Comparison of ENCODE assay signal across 8 cellular contexts in the genomic region with DNA sequence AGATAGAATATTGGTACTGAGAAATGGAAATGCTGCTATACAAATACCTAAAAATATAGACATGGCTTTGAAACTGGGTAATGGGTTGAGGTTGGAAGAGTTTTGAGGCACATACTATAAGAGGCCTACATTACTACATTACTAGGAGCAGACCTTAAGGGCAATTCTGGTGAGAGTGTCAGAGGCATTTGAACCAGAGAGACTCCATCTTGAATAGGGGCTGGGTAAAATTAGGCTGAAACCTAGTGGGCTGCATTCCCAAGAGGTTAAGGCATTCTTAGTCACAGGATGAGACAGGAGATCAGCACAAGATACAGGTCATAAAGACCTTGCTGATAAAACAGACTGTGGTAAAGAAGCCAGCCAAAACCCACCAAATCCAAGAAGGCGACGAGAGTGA.
"Had no signal": no experiment of that assay in that cellular context is flagged by ENCODE, and none has a peak within 500 bp of the region (broad histone marks: within the 10 kb centered on the region; RNA-seq: fewer than 3 reads in every experiment).

No MANE protein-coding gene starts in this region.

- H2AFZ ChIP-seq: GM23338 had no signal

- H3K27ac Mint-ChIP-seq: GM23338, H9 had no signal

- FAIRE-seq: H1, H54, HTR-8/SVneo had no signal

- H3K4me2 ChIP-seq: GM23338 had no signal

- H3K4me3 Mint-ChIP-seq: GM23338, H9 had no signal

- ATAC-seq: GM23338 had no signal

- H3K4me3 ChIP-seq: GM23338 had no signal

- DNase-seq: H9, HCEC 1CT, IMR-90, KBM-7 had no signal
